Comparison of ENCODE assay signal across 31 cellular contexts in the genomic region with DNA sequence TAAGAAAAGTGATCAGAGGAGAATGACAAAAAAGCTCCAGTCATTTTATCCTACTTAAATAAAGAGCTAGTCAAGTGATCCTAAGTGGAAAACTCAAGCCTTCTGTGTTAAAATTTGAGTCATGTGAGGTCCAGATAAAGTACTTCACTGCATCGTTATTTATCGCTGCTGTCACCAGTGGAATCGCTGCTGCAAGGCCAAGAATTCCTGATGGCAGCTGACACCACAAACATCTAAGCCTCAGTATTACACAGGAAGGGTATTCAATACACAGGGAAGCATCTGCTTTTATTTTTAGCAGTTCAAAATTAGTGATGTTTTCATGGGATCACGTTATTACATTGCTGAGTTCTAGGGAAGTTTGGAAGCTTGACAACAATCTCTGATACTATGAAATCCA.
DNase-seq lines count a peak whose midpoint lies in the region; FAIRE-seq and TF ChIP-seq lines count a peak whose summit lies in the region.
"Had no signal": no experiment of that assay in that cellular context is flagged by ENCODE, and none has a peak within 500 bp of the region (broad histone marks: within the 10 kb centered on the region; RNA-seq: fewer than 3 reads in every experiment).

No MANE protein-coding gene starts in this region.

- no peak overlapping the region for H3K9ac ChIP-seq in subcutaneous abdominal adipose tissue (ENCODE audit: low read length in 5 of 5)
- H3K9ac ChIP-seq: SK-N-SH had no signal

- H3K27ac ChIP-seq in subcutaneous abdominal adipose tissue (ENCODE audit: low read depth, low read length): peak overlapping the region; percentile 45
- H3K27ac ChIP-seq: cardiac muscle cell, stomach, thyroid gland had no signal

- H3K4me3 ChIP-seq in BJ (ENCODE audit: low read depth, low read length) (no peak overlapping the region), subcutaneous abdominal adipose tissue (ENCODE audit: low read depth in 1 of 5, low read length in 5 of 5) (no peak overlapping the region)
- H3K4me3 ChIP-seq: cardiac muscle cell, stomach, thyroid gland had no signal

- H3K9me3 ChIP-seq in subcutaneous abdominal adipose tissue (ENCODE audit: control insufficient read depth in 5 of 5, low read length in 5 of 5): peaks cover 0 to 3% (median 0%) of the 10 kb centered on the region in 5 donors
- H3K9me3 ChIP-seq: SK-N-SH, stomach, thyroid gland had no signal

- peaks cover 4 to 48% (median 37%) of the 10 kb centered on the region in 5 donors for H3K4me1 ChIP-seq in subcutaneous abdominal adipose tissue (ENCODE audit: control insufficient read depth in 5 of 5, insufficient read depth in 5 of 5, low read length in 5 of 5)
- H3K4me1 ChIP-seq: stomach, thyroid gland had no signal

- H3K36me3 ChIP-seq in BJ (ENCODE audit: control insufficient read depth, insufficient read depth, low read length) (no peaks in the 10 kb centered on the region), subcutaneous abdominal adipose tissue (ENCODE audit: control insufficient read depth in 5 of 5, insufficient read depth in 5 of 5, low read length in 5 of 5) (peaks cover 0 to 15% (median 8%) of the 10 kb centered on the region in 5 donors)
- H3K36me3 ChIP-seq: cardiac muscle cell, thyroid gland had no signal

- CTCF ChIA-PET in BJ (lab: Yijun Ruan, JAX): interaction anchor here (1.0 kb wide), 1 partner anchor 25 kb away, joined by 3 read pairs; no protein-coding TSS in a partner anchor

- TF ChIP-seq CTCF in BJ (IDR thresholded peaks at IDR 0.05; ENCODE audit: insufficient read depth, low read depth, low read length): no peak

- DNase-seq in BJ (ENCODE audit: low read depth) (peak; percentile 50), LHCN-M2 (ENCODE audit: low read depth) (peak; percentile 47), foreskin melanocyte (peak; percentile 32), cerebellum (ENCODE audit: low spot score) (no peak), frontal cortex (ENCODE audit: low spot score in 2 of 2) (no peak), NCI-H1436 treated with DMSO at 0.1 percent for 48 hours (lab: John Stamatoyannopoulos, UW) (no peak)
- DNase-seq: activated CD4-positive, alpha-beta T cell treated with anti-CD3 and anti-CD28 coated beads, Interleukin-2, amount 50 U/mL, for 1 hour; activated CD4-positive, CD25-positive, alpha-beta regulatory T cell; activated effector memory CD4-positive, alpha-beta T cell treated with Interleukin-2 at 50 U/mL for 16 hours; activated T-cell treated with anti-CD3 and anti-CD28 coated beads, Interleukin-2, amount 50 U/mL, for 1 hour; amygdala; CD4-positive, alpha-beta T cell; DND-41; immature natural killer cell; KBM-7; left cardiac atrium; MM.1S; NCI-H1105 treated with DMSO at 0.1 percent for 48 hours; NCI-H2029; NCI-H524; OCI-M1; right cardiac atrium; SK-N-SH; stimulated activated CD4-positive, alpha-beta T cell treated with anti-CD3 and anti-CD28 coated beads, Interleukin-12 subunit alpha, Interleukin-12 subunit beta, amount 100 ng/mL, for 4 hours; stimulated activated CD4-positive, alpha-beta T cell treated with anti-CD3 and anti-CD28 coated beads, Interleukin-2, amount 100 ng/mL, for 48 hours; stomach; thyroid gland had no signal

- H3K27me3 ChIP-seq in BJ (ENCODE audit: control insufficient read depth, insufficient read depth, low read length): no peaks in the 10 kb centered on the region; the same call in 1 of the 2 replicates
- H3K27me3 ChIP-seq in subcutaneous abdominal adipose tissue (ENCODE audit: control insufficient read depth in 5 of 5, insufficient read depth in 4 of 5, low read length in 5 of 5): no peaks in the 10 kb centered on the region
- H3K27me3 ChIP-seq: cardiac muscle cell, stomach, thyroid gland had no signal

- POLR2A ChIA-PET in BJ (lab: Charles Lee): interaction anchor here (0.7 kb wide), 1 partner anchor 42 kb away, joined by 4 read pairs; no protein-coding TSS in a partner anchor

- no peak for FAIRE-seq in frontal cortex (lab: Jason Lieb, UNC)
- FAIRE-seq: endometrium, GM18507 had no signal

Comparison
In these comparisons a context has a peak if more than half of its experiments do, and no peak if none do; other contexts are left out.
1. DNase-seq: peak in BJ (single experiment), LHCN-M2 (single experiment) and foreskin melanocyte (single experiment); none in cerebellum (single experiment), frontal cortex (0 of 2) and NCI-H1436 treated with DMSO at 0.1 percent for 48 hours (single experiment).